9 cellular contexts compared by ENCODE assay signal in genomic region chr9:4832786-4833579, GRCh38. TPM values are rescaled to one million over a fixed set of nuclear protein-coding genes. Genes with fewer than 3 reads are reported as not detected.
A peak's percentile ranks its signal among the peaks of the same experiment; 100 is the strongest.
DNase-seq lines count a peak whose midpoint lies in the region; ATAC-seq and TF ChIP-seq lines count a peak whose summit lies in the region.
"Had no signal": no experiment of that assay in that cellular context is flagged by ENCODE, and none has a peak within 500 bp of the region (broad histone marks: within the 10 kb centered on the region; RNA-seq: fewer than 3 reads in every experiment).

No MANE protein-coding gene starts in this region.

- peaks cover 0 to 3% (median 0%) of the 10 kb centered on the region in 4 donors for H3K36me3 ChIP-seq in transverse colon

- no peaks in the 10 kb centered on the region for H3K9me3 ChIP-seq in transverse colon

- H3K27ac ChIP-seq in transverse colon = no peak overlapping the region

- DNase-seq in HCEC 1CT (peak; percentile 99), fibroblast of gingiva (ENCODE audit: low read depth) (peak; percentile 87), iPS-NIHi11 (ENCODE audit: low spot score) (no peak), transverse colon (no peak)
- DNase-seq in T-helper 2 cell treated with Interferon-gamma antibody and Interleukin-4, amounts not matched to agents 5 μg/mL and 100 μg/mL, for 36 hours (ENCODE audit: low spot score) = peak; percentile 76
- DNase-seq in stimulated activated CD4-positive, alpha-beta T cell treated with anti-CD3 and anti-CD28 coated beads, Interleukin-1b, Interleukin-23, amount 100 ng/mL, for 24 hours (ENCODE audit: low read depth in 4 of 4, low spot score in 1 of 4) = peak in 3 of 4 experiments; percentile 6 to 47 (median 33)

- no peak overlapping the region for H3K4me3 Mint-ChIP-seq in T-helper 2 cell treated with Interferon-gamma antibody and Interleukin-4, amounts not matched to agents 5 μg/mL and 100 μg/mL, for 36 hours
- H3K4me3 Mint-ChIP-seq: memory B cell had no signal

- H3K4me1 ChIP-seq in transverse colon = peaks cover 0 to 9% (median 0%) of the 10 kb centered on the region in 4 donors

- no peak for TF ChIP-seq POLR2A in transverse colon (IDR thresholded peaks at IDR 0.05)

- peaks cover 30% of the 10 kb centered on the region for H3K36me3 Mint-ChIP-seq in T-helper 2 cell treated with Interferon-gamma antibody and Interleukin-4, amounts not matched to agents 5 μg/mL and 100 μg/mL, for 36 hours (ENCODE audit: low read depth)

- intact Hi-C loops in transverse colon (cut with DNase I; ENCODE audit: low total_unique reads) = no loop called here

- no peak for TF ChIP-seq EP300 in transverse colon (IDR thresholded peaks at IDR 0.05; ENCODE audit: low read depth)

- H3K27me3 Mint-ChIP-seq in T-helper 2 cell treated with Interferon-gamma antibody and Interleukin-4, amounts not matched to agents 5 μg/mL and 100 μg/mL, for 36 hours (ENCODE audit: low read depth) = no peaks in the 10 kb centered on the region
- H3K27me3 Mint-ChIP-seq: memory B cell had no signal

- H3K9me3 Mint-ChIP-seq in T-helper 2 cell treated with Interferon-gamma antibody and Interleukin-4, amounts not matched to agents 5 μg/mL and 100 μg/mL, for 36 hours = no peaks in the 10 kb centered on the region
- H3K9me3 Mint-ChIP-seq: memory B cell had no signal

- no peaks in the 10 kb centered on the region for H3K27me3 ChIP-seq in transverse colon

- in situ Hi-C loops in transverse colon (cut with MboI; ENCODE audit: low pct_ligation_motif_present in 1 of 4, low pct_unique_long_range_greater_than_20kb in 1 of 4, low sequenced_read_pairs in 3 of 4) = no loop called here

- H3K27ac Mint-ChIP-seq in T-helper 2 cell treated with Interferon-gamma antibody and Interleukin-4, amounts not matched to agents 5 μg/mL and 100 μg/mL, for 36 hours = peak overlapping the region; percentile 73
- H3K27ac Mint-ChIP-seq: memory B cell had no signal

- TF ChIP-seq CTCF in transverse colon (IDR thresholded peaks at IDR 0.05) = no peak

- peaks cover 36% of the 10 kb centered on the region for H3K4me1 Mint-ChIP-seq in T-helper 2 cell treated with Interferon-gamma antibody and Interleukin-4, amounts not matched to agents 5 μg/mL and 100 μg/mL, for 36 hours (ENCODE audit: low read depth)

- no peak overlapping the region for H3K4me3 ChIP-seq in transverse colon

- 86 to 97% methylated on average over 4 to 7 of the region's 7 CpGs for WGBS in transverse colon (ENCODE audit: low coverage in 1 of 2), 2 donors

- ATAC-seq in GM18498 (IDR thresholded peaks at IDR 0.05; ENCODE audit: unreplicated experiment) = no peak
- no peak for ATAC-seq in HG03159 (IDR thresholded peaks at IDR 0.05; ENCODE audit: unreplicated experiment)

RNA-seq across cellular contexts. Expression of gene RCL1, which starts 40.2 kb away (rescaled TPM):
- 10 to 100 TPM in 1 of 4 donors, 1 to 10 TPM in 3; 2.6 to 23.5 (median 7.3) TPM for total RNA-seq in transverse colon

Comparison
In these comparisons a context has a peak if more than half of its experiments do, and no peak if none do; other contexts are left out.
1. DNase-seq: peak in HCEC 1CT (single experiment), T-helper 2 cell treated with Interferon-gamma antibody and Interleukin-4, amounts not matched to agents 5 μg/mL and 100 μg/mL, for 36 hours (single experiment), fibroblast of gingiva (single experiment) and stimulated activated CD4-positive, alpha-beta T cell treated with anti-CD3 and anti-CD28 coated beads, Interleukin-1b, Interleukin-23, amount 100 ng/mL, for 24 hours (3 of 4); none in iPS-NIHi11 (single experiment) and transverse colon (single experiment).